2 cellular contexts compared by ENCODE assay signal in genomic region chr2:47205576-47206141, GRCh38.
TF ChIP-seq lines count a peak whose summit lies in the region.

No MANE protein-coding gene starts in this region.

TF ChIP-seq in H1, 55 proteins besides CTCF, POLR2A, EP300 and RAD21:
- TF ChIP-seq CHD7 (IDR thresholded peaks at IDR 0.05; ENCODE audit: insufficient replicate concordance, low read length) (no peak), HDAC2 (IDR thresholded peaks at IDR 0.05; ENCODE audit: borderline replicate concordance in 1 of 2, low read depth in 2 of 2, low read length in 2 of 2) (no peak), EGR1 (IDR thresholded peaks at IDR 0.05; ENCODE audit: borderline replicate concordance, low read depth, low read length) (no peak), KDM1A (IDR thresholded peaks at IDR 0.05; ENCODE audit: borderline replicate concordance, low read length) (no peak), SP2 (IDR thresholded peaks at IDR 0.05; ENCODE audit: low read length) (no peak), ZNF274 (IDR thresholded peaks at IDR 0.05; ENCODE audit: borderline replicate concordance, extremely low read depth, low read length) (no peak)

TF ChIP-seq in HepG2, 621 proteins besides CTCF, POLR2A, EP300 and RAD21:
- no peak for TF ChIP-seq MATR3 (CRISPR knock-in tag; IDR thresholded peaks at IDR 0.05)
- no peak for TF ChIP-seq BORCS8-MEF2B (CRISPR knock-in tag; IDR thresholded peaks at IDR 0.05)
- no peak for TF ChIP-seq ZNF263 (CRISPR knock-in tag; IDR thresholded peaks at IDR 0.05)
- no peak for TF ChIP-seq ZNF646 (CRISPR knock-in tag; IDR thresholded peaks at IDR 0.05)
- no peak for TF ChIP-seq ZNF550 (CRISPR knock-in tag; IDR thresholded peaks at IDR 0.05; ENCODE audit: borderline replicate concordance)
- no peak for TF ChIP-seq RBM22 (optimal IDR thresholded peaks at IDR 0.05; ENCODE audit: low read length)
- no peak for TF ChIP-seq ZNF770 (CRISPR knock-in tag; IDR thresholded peaks at IDR 0.05)
- no peak for TF ChIP-seq ZNF256 (CRISPR knock-in tag; conservative IDR thresholded peaks at IDR 0.05)
- TF ChIP-seq STAT5B (CRISPR knock-in tag; IDR thresholded peaks at IDR 0.05): no peak
- no peak for TF ChIP-seq XBP1 (CRISPR knock-in tag; IDR thresholded peaks at IDR 0.05)
- no peak for TF ChIP-seq ATAD3A (CRISPR knock-in tag; IDR thresholded peaks at IDR 0.05)
- TF ChIP-seq PBX2 (CRISPR knock-in tag; IDR thresholded peaks at IDR 0.05): no peak
- TF ChIP-seq ZSCAN5A (CRISPR knock-in tag; IDR thresholded peaks at IDR 0.05; ENCODE audit: borderline replicate concordance): no peak
- TF ChIP-seq ZBTB14 (CRISPR knock-in tag; IDR thresholded peaks at IDR 0.05): no peak
- TF ChIP-seq NFKBIZ (CRISPR knock-in tag; IDR thresholded peaks at IDR 0.05): no peak
TF ChIP-seq in HepG2: peak in this region for 0.
